ENCODE assay signal across 8 cellular contexts in the genomic region with DNA sequence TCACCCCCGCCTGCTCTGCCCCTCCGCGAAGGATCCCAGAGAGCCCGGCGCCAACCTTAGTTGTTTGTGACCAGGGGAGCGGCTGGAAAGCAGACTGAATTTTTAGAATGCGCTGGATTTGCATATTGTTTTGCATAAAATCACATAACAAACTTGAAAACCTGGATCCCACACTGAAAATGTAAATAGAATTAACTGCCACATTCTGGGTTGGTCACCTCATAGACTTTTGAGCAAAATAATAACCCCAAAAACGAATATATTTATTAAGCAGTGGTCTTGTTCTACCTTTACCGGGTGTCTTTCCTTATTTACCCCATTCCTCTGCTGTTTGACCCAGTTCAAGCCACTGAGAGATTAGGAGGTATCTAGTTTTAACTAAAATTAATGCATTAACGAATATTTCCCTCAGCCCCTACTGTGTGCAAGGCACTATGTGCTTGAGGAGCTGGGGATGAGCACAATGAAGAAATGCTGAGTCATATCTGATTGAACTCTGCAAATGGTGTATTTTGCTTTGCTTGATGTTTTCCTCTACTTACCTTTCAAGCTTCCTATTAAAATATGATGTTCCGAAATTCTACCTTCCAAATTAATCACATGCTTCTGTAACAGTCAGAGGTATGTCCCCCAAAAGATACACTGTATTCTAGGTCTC. TPM values are rescaled to one million over a fixed set of nuclear protein-coding genes. Genes with fewer than 3 reads are reported as not detected.
DNase-seq lines count a peak whose midpoint lies in the region; ATAC-seq lines count a peak whose summit lies in the region.

No MANE protein-coding gene starts in this region.

- H3K23ac ChIP-seq in neuronal stem cell (ENCODE audit: low read depth, low read length, poor library complexity) = peak overlapping the region; percentile 94

- no peak overlapping the region for H2BK12ac ChIP-seq in neuronal stem cell (ENCODE audit: low read length)

- peaks cover 4% of the 10 kb centered on the region for H3K4me1 ChIP-seq in ectodermal cell (ENCODE audit: control insufficient read depth, insufficient read depth, low read length)
- peaks cover 3 to 5% of the 10 kb centered on the region in 2 donors for H3K4me1 ChIP-seq in neuronal stem cell (ENCODE audit: control insufficient read depth in 2 of 2, insufficient read depth in 1 of 2, low read depth in 1 of 2, low read length in 2 of 2)

- H3K4ac ChIP-seq in neuronal stem cell (ENCODE audit: low read length) = no peak overlapping the region

- H3K14ac ChIP-seq in neuronal stem cell (ENCODE audit: low read length) = no peak overlapping the region

- no peak overlapping the region for H2BK5ac ChIP-seq in neuronal stem cell (ENCODE audit: low read length)

- H3K27ac ChIP-seq in ectodermal cell (ENCODE audit: insufficient read depth, low read depth, low read length, poor library complexity, severe bottlenecking) = no peak overlapping the region
- no peak overlapping the region for H3K27ac ChIP-seq in neuronal stem cell (replicated peaks; ENCODE audit: low read length)

- 13 to 21% methylated on average over 9 to 11 of the region's 11 CpGs for WGBS in ectodermal cell, 2 experiments
- WGBS in neuronal stem cell (ENCODE audit: extremely low coverage in 2 of 2, insufficient read length in 2 of 2, insufficient replicate concordance in 1 of 2), 2 donors = no CpG with 5 or more reads among the region's 11 CpGs

- no peak overlapping the region for H3K18ac ChIP-seq in neuronal stem cell (ENCODE audit: low read length)

- H3K27me3 ChIP-seq in ectodermal cell (ENCODE audit: control insufficient read depth, insufficient read depth, low read length, poor library complexity, severe bottlenecking) (peaks cover 13% of the 10 kb centered on the region), neuronal stem cell (ENCODE audit: control insufficient read depth in 3 of 3, insufficient read depth in 3 of 3, low read depth in 1 of 3, low read length in 3 of 3) (peaks cover 0 to 55% (median 0%) of the 10 kb centered on the region in 3 experiments)

- H3K36me3 ChIP-seq in ectodermal cell (ENCODE audit: control insufficient read depth, insufficient read depth, low read length) = no peaks in the 10 kb centered on the region
- no peaks in the 10 kb centered on the region for H3K36me3 ChIP-seq in neuronal stem cell (replicated peaks in 1 of 2; ENCODE audit: control insufficient read depth in 2 of 2, insufficient read depth in 2 of 2, low read length in 2 of 2)

- H4K8ac ChIP-seq in neuronal stem cell (ENCODE audit: low read depth, low read length) = no peak overlapping the region

- no peak overlapping the region for H3K4me2 ChIP-seq in neuronal stem cell (ENCODE audit: insufficient read depth, low read length, poor library complexity, severe bottlenecking)

- ATAC-seq in HG02938 (IDR thresholded peaks at IDR 0.05; ENCODE audit: unreplicated experiment) = no peak
- ATAC-seq in GM21825 (IDR thresholded peaks at IDR 0.05; ENCODE audit: unreplicated experiment) = no peak

- H4K91ac ChIP-seq in neuronal stem cell (ENCODE audit: low read depth, low read length, poor library complexity) = no peak overlapping the region

- no peak overlapping the region for H3K9ac ChIP-seq in neuronal stem cell (ENCODE audit: low read depth, low read length, poor library complexity)

- H3K79me1 ChIP-seq in neuronal stem cell (ENCODE audit: low read depth, low read length) = peaks cover 5% of the 10 kb centered on the region

- H2BK15ac ChIP-seq in neuronal stem cell (ENCODE audit: low read length) = no peak overlapping the region

- H3K9me3 ChIP-seq in ectodermal cell (ENCODE audit: control insufficient read depth, low read length) (no peaks in the 10 kb centered on the region), neuronal stem cell (replicated peaks in 1 of 2; ENCODE audit: control insufficient read depth in 2 of 2, insufficient read depth in 1 of 2, low read depth in 1 of 2, low read length in 2 of 2) (peaks cover 0 to 9% of the 10 kb centered on the region in 2 donors)

- H2AK5ac ChIP-seq in neuronal stem cell (ENCODE audit: low read depth, low read length) = no peak overlapping the region

- peak overlapping the region; percentile 81 for H3K4me3 ChIP-seq in ectodermal cell (ENCODE audit: insufficient read depth, low read depth, low read length)
- H3K4me3 ChIP-seq in neuronal stem cell (ENCODE audit: low read length in 2 of 2) = peak overlapping the region in 1 of 2 donors; percentile 52

- DNase-seq in DMS79 (lab: John Stamatoyannopoulos, UW) (peak; percentile 92), NCI-H1694 treated with DMSO at 0.1 percent for 48 hours (lab: John Stamatoyannopoulos, UW) (peak; percentile 82), neuronal stem cell (ENCODE audit: low spot score) (no peak), NCI-H524 treated with DMSO at 0.1 percent for 48 hours (lab: John Stamatoyannopoulos, UW) (no peak), AG08395 (ENCODE audit: low spot score) (no peak)

- no peak overlapping the region for H2BK120ac ChIP-seq in neuronal stem cell (ENCODE audit: low read depth, low read length)

- H2AFZ ChIP-seq in neuronal stem cell (ENCODE audit: low read length) = peak overlapping the region; percentile 98

RNA-seq across cellular contexts. Expression of gene EGLN3, which starts 0.4 kb away (rescaled TPM):
- 60.2 TPM for polyA plus RNA-seq in ectodermal cell (2013, experiment 1 of 4)
- polyA plus RNA-seq in ectodermal cell (2013, experiment 2 of 4) = 100 TPM
- polyA plus RNA-seq in ectodermal cell (2013, experiment 3 of 4) = 57.0 TPM
- 74.9 TPM for polyA plus RNA-seq in ectodermal cell (2013, experiment 4 of 4)
- 7.8 TPM for polyA plus RNA-seq in neuronal stem cell (2013, experiment 1 of 2)
- 8.1 TPM for polyA plus RNA-seq in neuronal stem cell (2013, experiment 2 of 2)

Comparison
In these comparisons a context has a peak if more than half of its experiments do, and no peak if none do; other contexts are left out.
1. DNase-seq: peak in DMS79 (single experiment) and NCI-H1694 treated with DMSO at 0.1 percent for 48 hours (single experiment); none in neuronal stem cell (single experiment), NCI-H524 treated with DMSO at 0.1 percent for 48 hours (single experiment) and AG08395 (single experiment).